ENCODE assay signal across 1 cellular context in the genomic region with DNA sequence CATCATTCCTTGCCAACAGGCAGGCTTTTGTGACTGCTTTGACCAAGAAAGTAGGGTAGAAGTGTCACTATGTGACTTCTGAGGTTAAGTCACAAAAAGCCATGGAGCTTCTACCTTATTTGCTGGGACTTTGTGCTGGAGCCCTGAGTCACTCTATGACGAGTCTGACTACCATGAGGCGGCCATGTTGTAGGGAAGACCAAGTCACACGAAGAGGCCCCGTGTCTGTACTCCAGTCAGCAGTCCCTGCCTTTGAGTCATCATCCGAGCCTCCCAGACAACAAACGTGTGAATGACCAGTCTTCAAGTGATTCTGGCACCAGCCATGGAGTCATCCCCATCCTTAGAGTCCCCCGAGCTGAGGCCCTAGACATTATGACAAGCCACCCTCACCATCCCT.
TF ChIP-seq lines count a peak whose summit lies in the region.

No MANE protein-coding gene starts in this region.

TF ChIP-seq in SK-N-SH, 30 proteins besides CTCF, POLR2A, EP300 and RAD21 (continued from another document):
- TF ChIP-seq, protein P1, sequence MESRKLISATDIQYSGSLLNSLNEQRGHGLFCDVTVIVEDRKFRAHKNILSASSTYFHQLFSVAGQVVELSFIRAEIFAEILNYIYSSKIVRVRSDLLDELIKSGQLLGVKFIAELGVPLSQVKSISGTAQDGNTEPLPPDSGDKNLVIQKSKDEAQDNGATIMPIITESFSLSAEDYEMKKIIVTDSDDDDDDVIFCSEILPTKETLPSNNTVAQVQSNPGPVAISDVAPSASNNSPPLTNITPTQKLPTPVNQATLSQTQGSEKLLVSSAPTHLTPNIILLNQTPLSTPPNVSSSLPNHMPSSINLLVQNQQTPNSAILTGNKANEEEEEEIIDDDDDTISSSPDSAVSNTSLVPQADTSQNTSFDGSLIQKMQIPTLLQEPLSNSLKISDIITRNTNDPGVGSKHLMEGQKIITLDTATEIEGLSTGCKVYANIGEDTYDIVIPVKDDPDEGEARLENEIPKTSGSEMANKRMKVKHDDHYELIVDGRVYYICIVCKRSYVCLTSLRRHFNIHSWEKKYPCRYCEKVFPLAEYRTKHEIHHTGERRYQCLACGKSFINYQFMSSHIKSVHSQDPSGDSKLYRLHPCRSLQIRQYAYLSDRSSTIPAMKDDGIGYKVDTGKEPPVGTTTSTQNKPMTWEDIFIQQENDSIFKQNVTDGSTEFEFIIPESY (IDR thresholded peaks at IDR 0.05; ENCODE audit: borderline replicate concordance, low read depth): no peak
- TF ChIP-seq FOXJ3 (CRISPR knock-in tag; IDR thresholded peaks at IDR 0.05) (no peak), JUND (IDR thresholded peaks at IDR 0.05) (no peak), SIN3A (IDR thresholded peaks at IDR 0.05; ENCODE audit: borderline replicate concordance, low read depth, low read length) (no peak), MXI1 (IDR thresholded peaks at IDR 0.05; ENCODE audit: low read depth, low read length) (no peak), EZH2phosphoT487 (IDR thresholded peaks at IDR 0.05; ENCODE audit: borderline replicate concordance, low read depth) (no peak), TEAD4 (IDR thresholded peaks at IDR 0.05; ENCODE audit: borderline replicate concordance, insufficient read depth) (no peak), NFIC (IDR thresholded peaks at IDR 0.05; ENCODE audit: borderline replicate concordance) (no peak), GABPA (IDR thresholded peaks at IDR 0.05; ENCODE audit: low read depth) (no peak)
- TF ChIP-seq, protein P2, sequence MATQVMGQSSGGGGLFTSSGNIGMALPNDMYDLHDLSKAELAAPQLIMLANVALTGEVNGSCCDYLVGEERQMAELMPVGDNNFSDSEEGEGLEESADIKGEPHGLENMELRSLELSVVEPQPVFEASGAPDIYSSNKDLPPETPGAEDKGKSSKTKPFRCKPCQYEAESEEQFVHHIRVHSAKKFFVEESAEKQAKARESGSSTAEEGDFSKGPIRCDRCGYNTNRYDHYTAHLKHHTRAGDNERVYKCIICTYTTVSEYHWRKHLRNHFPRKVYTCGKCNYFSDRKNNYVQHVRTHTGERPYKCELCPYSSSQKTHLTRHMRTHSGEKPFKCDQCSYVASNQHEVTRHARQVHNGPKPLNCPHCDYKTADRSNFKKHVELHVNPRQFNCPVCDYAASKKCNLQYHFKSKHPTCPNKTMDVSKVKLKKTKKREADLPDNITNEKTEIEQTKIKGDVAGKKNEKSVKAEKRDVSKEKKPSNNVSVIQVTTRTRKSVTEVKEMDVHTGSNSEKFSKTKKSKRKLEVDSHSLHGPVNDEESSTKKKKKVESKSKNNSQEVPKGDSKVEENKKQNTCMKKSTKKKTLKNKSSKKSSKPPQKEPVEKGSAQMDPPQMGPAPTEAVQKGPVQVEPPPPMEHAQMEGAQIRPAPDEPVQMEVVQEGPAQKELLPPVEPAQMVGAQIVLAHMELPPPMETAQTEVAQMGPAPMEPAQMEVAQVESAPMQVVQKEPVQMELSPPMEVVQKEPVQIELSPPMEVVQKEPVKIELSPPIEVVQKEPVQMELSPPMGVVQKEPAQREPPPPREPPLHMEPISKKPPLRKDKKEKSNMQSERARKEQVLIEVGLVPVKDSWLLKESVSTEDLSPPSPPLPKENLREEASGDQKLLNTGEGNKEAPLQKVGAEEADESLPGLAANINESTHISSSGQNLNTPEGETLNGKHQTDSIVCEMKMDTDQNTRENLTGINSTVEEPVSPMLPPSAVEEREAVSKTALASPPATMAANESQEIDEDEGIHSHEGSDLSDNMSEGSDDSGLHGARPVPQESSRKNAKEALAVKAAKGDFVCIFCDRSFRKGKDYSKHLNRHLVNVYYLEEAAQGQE (IDR thresholded peaks at IDR 0.05; ENCODE audit: low read depth, low read length): no peak
- TF ChIP-seq, protein P3, sequence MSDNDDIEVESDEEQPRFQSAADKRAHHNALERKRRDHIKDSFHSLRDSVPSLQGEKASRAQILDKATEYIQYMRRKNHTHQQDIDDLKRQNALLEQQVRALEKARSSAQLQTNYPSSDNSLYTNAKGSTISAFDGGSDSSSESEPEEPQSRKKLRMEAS (IDR thresholded peaks at IDR 0.05; ENCODE audit: low read depth): no peak
TF ChIP-seq in SK-N-SH: peak in this region for 0.
